ENCODE assay signal across 1 cellular context in the genomic region with DNA sequence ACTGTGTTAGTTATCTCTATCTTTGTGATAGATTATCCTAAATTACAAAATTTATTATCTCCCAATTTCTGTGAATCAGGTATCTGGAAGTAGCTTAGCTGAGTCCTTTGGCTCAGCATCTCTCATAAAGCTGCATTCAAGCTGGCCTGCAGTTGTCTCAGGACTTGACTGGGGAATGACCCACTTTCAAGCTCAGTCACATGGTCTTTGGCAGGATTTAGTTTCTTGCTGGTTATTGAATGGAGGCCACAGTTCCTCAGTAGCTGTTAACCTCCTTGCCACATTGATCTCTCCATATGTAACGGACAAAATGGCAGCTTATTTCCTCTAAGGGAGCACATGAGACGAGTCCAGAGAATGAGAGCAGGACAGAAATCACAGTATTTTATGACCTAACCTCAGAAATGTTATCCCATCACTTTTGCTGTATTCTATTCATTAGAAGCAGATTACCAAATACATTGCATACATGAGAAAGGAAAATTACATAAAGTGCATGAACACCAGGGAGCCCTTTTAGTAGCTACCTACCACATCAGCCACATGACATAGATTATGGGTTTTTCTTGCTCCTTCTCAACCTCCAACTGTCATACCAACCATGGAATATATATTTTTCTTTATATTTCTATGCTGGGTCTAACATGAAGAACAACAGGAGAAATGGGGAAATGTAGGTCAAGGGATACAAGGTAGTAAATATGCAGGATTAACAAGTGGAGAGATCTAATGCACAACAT.
A peak's percentile ranks its signal among the peaks of the same experiment; 100 is the strongest.
TF ChIP-seq lines count a peak whose summit lies in the region.

No MANE protein-coding gene starts in this region.

TF ChIP-seq in WTC11, 78 proteins besides CTCF, POLR2A, EP300 and RAD21:
- TF ChIP-seq, protein P1, sequence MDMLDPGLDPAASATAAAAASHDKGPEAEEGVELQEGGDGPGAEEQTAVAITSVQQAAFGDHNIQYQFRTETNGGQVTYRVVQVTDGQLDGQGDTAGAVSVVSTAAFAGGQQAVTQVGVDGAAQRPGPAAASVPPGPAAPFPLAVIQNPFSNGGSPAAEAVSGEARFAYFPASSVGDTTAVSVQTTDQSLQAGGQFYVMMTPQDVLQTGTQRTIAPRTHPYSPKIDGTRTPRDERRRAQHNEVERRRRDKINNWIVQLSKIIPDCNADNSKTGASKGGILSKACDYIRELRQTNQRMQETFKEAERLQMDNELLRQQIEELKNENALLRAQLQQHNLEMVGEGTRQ (CRISPR knock-in tag; IDR thresholded peaks at IDR 0.05): 0 out of 2 replicates have a peak, but pooled peaks have one; percentile 18
- no peak for TF ChIP-seq ZNF232 (CRISPR knock-in tag; IDR thresholded peaks at IDR 0.05)
